Comparison of ENCODE assay signal across 17 cellular contexts in genomic region chr3:48811524-48811923, GRCh38. TPM values are rescaled to one million over a fixed set of nuclear protein-coding genes. Genes with fewer than 3 reads are reported as not detected.
DNase-seq lines count a peak whose midpoint lies in the region; ATAC-seq and TF ChIP-seq lines count a peak whose summit lies in the region.
"Had no signal": no experiment of that assay in that cellular context is flagged by ENCODE, and none has a peak within 500 bp of the region (broad histone marks: within the 10 kb centered on the region; RNA-seq: fewer than 3 reads in every experiment).

No MANE protein-coding gene starts in this region.

- CTCF ChIA-PET in HEK293 (lab: Yijun Ruan, JAX): no interaction called here

- peak overlapping the region; percentile 77 for H3K27ac ChIP-seq in CD4-positive, CD25-positive, alpha-beta regulatory T cell (ENCODE audit: insufficient read depth, low read length, poor library complexity, severe bottlenecking)
- H3K27ac ChIP-seq in HEK293 (ENCODE audit: extremely low read depth, low read depth, low read length): no peak overlapping the region
- H3K27ac ChIP-seq: GM23248, right atrium auricular region, thyroid gland had no signal

- H3K36me3 Mint-ChIP-seq in CD4-positive, CD25-positive, alpha-beta regulatory T cell: peaks cover 16% of the 10 kb centered on the region
- no peaks in the 10 kb centered on the region for H3K36me3 Mint-ChIP-seq in activated T-helper 17 cell treated with anti-CD3 and anti-CD28 coated beads, Interleukin-2, amount 50 U/mL, for 72 hours (ENCODE audit: low read depth)
- no peaks in the 10 kb centered on the region for H3K36me3 Mint-ChIP-seq in natural killer cell

- peak overlapping the region in 3 of 4 donors; percentile 29 to 46 (median 43) for H3K4me3 Mint-ChIP-seq in CD4-positive, CD25-positive, alpha-beta regulatory T cell
- peak overlapping the region; percentile 80 for H3K4me3 Mint-ChIP-seq in activated T-helper 17 cell treated with anti-CD3 and anti-CD28 coated beads, Interleukin-2, amount 50 U/mL, for 72 hours
- H3K4me3 Mint-ChIP-seq in natural killer cell: peak overlapping the region; percentile 65

- H3K4me1 Mint-ChIP-seq in CD4-positive, CD25-positive, alpha-beta regulatory T cell: peaks cover 12 to 48% (median 29%) of the 10 kb centered on the region in 4 donors
- peaks cover 6% of the 10 kb centered on the region for H3K4me1 Mint-ChIP-seq in activated T-helper 17 cell treated with anti-CD3 and anti-CD28 coated beads, Interleukin-2, amount 50 U/mL, for 72 hours
- peaks cover 28 to 31% of the 10 kb centered on the region in 2 donors for H3K4me1 Mint-ChIP-seq in natural killer cell

- H3K27ac Mint-ChIP-seq in CD4-positive, CD25-positive, alpha-beta regulatory T cell: peak overlapping the region; percentile 33 to 94 (median 92)
- H3K27ac Mint-ChIP-seq in activated T-helper 17 cell treated with anti-CD3 and anti-CD28 coated beads, Interleukin-2, amount 50 U/mL, for 72 hours: peak overlapping the region; percentile 87
- H3K27ac Mint-ChIP-seq in natural killer cell: peak overlapping the region; percentile 90 to 95

- intact Hi-C loops in natural killer cell (cut with micrococcal nuclease): no loop called here

- H3K4me1 ChIP-seq in CD4-positive, CD25-positive, alpha-beta regulatory T cell (ENCODE audit: control insufficient read depth, insufficient read depth, low read length, poor library complexity, severe bottlenecking): peaks cover 8% of the 10 kb centered on the region
- H3K4me1 ChIP-seq in HEK293 (ENCODE audit: control insufficient read depth, insufficient read depth, low read length): no peaks in the 10 kb centered on the region
- H3K4me1 ChIP-seq: right atrium auricular region, thyroid gland had no signal

- H3K4me3 ChIP-seq in CD4-positive, CD25-positive, alpha-beta regulatory T cell (ENCODE audit: low read depth, low read length): peak overlapping the region; percentile 44
- H3K4me3 ChIP-seq in HEK293 (ENCODE audit: low read depth, low read length): no peak overlapping the region
- H3K4me3 ChIP-seq: GM23248, mucosa of descending colon, right atrium auricular region, thyroid gland had no signal

- ATAC-seq in CD4-positive, CD25-positive, alpha-beta regulatory T cell (ENCODE audit: low read depth in 2 of 2): no peak
- no peak for ATAC-seq in activated T-helper 17 cell treated with anti-CD3 and anti-CD28 coated beads, Interleukin-2, amount 50 U/mL, for 72 hours (replicated peaks)
- ATAC-seq in natural killer cell (no peak), HG03457 (IDR thresholded peaks at IDR 0.05; ENCODE audit: unreplicated experiment) (no peak)
- no peak for ATAC-seq in activated CD4-positive, CD25-positive, alpha-beta regulatory T cell treated with anti-CD3 and anti-CD28 coated beads, Interleukin-2, amount 50 U/mL, for 24 hours
- ATAC-seq: HepG2, left lobe of liver had no signal

- H3K36me3 ChIP-seq in CD4-positive, CD25-positive, alpha-beta regulatory T cell (ENCODE audit: control insufficient read depth, insufficient read depth, low read length): no peaks in the 10 kb centered on the region
- no peaks in the 10 kb centered on the region for H3K36me3 ChIP-seq in HEK293 (ENCODE audit: control insufficient read depth in 2 of 2, insufficient read depth in 1 of 2, low read length in 2 of 2)
- H3K36me3 ChIP-seq: right atrium auricular region, thyroid gland had no signal

- no peak for DNase-seq in CD4-positive, CD25-positive, alpha-beta regulatory T cell
- DNase-seq in natural killer cell (no peak), GM03348 (ENCODE audit: low spot score) (no peak)
- DNase-seq: activated effector memory CD4-positive, alpha-beta T cell treated with Interleukin-2 at 50 U/mL for 16 hours; GM23248; NCI-H524 treated with DMSO at 0.1 percent for 48 hours; occipital lobe; stimulated activated CD4-positive, alpha-beta T cell treated with anti-CD3 and anti-CD28 coated beads, Interleukin-15, amount 100 ng/mL, for 24 hours; thyroid gland had no signal

- peaks cover 0 to 5% of the 10 kb centered on the region in 2 experiments for H3K9me3 ChIP-seq in CD4-positive, CD25-positive, alpha-beta regulatory T cell (ENCODE audit: control insufficient read depth in 2 of 2, low read length in 2 of 2)
- H3K9me3 ChIP-seq in HEK293 (ENCODE audit: control insufficient read depth, insufficient read depth, low read depth, low read length): no peaks in the 10 kb centered on the region
- H3K9me3 ChIP-seq: mucosa of descending colon, right atrium auricular region, thyroid gland had no signal

- peaks cover 0 to 12% (median 3%) of the 10 kb centered on the region in 7 donors for H3K9me3 Mint-ChIP-seq in CD4-positive, CD25-positive, alpha-beta regulatory T cell
- H3K9me3 Mint-ChIP-seq in activated T-helper 17 cell treated with anti-CD3 and anti-CD28 coated beads, Interleukin-2, amount 50 U/mL, for 72 hours: no peaks in the 10 kb centered on the region
- peaks cover 2% of the 10 kb centered on the region in 2 donors for H3K9me3 Mint-ChIP-seq in natural killer cell

- H3K27me3 ChIP-seq in CD4-positive, CD25-positive, alpha-beta regulatory T cell (ENCODE audit: control insufficient read depth, insufficient read depth, low read length): no peaks in the 10 kb centered on the region
- H3K27me3 ChIP-seq: right atrium auricular region, thyroid gland had no signal

- H3K27me3 Mint-ChIP-seq in CD4-positive, CD25-positive, alpha-beta regulatory T cell: no peaks in the 10 kb centered on the region
- H3K27me3 Mint-ChIP-seq in activated T-helper 17 cell treated with anti-CD3 and anti-CD28 coated beads, Interleukin-2, amount 50 U/mL, for 72 hours: no peaks in the 10 kb centered on the region
- no peaks in the 10 kb centered on the region for H3K27me3 Mint-ChIP-seq in natural killer cell (ENCODE audit: low read depth in 2 of 2)

- TF ChIP-seq CTCF in HEK293 (tag by site-specific recombination; IDR thresholded peaks at IDR 0.05) (no peak), natural killer cell (IDR thresholded peaks at IDR 0.05) (no peak)

- POLR2A ChIA-PET in HEK293 (lab: Yijun Ruan, JAX): no interaction called here

TF ChIP-seq in HEK293, 187 proteins besides CTCF, POLR2A, EP300 and RAD21:
- TF ChIP-seq ZFP41 (tag by site-specific recombination; IDR thresholded peaks at IDR 0.05; ENCODE audit: borderline replicate concordance) (no peak), SP7 (tag by site-specific recombination; IDR thresholded peaks at IDR 0.05) (peak; percentile 78)

RNA-seq across cellular contexts. Expression of gene PRKAR2A, which starts 36.1 kb away (rescaled TPM):
- 29.3 TPM for total RNA-seq in CD4-positive, CD25-positive, alpha-beta regulatory T cell
- polyA plus RNA-seq in CD4-positive, CD25-positive, alpha-beta regulatory T cell: 10 to 100 TPM; 13.4 to 15.3 (median 14.3) TPM
- 10 to 100 TPM; 23.1 to 44.5 TPM for total RNA-seq in activated T-helper 17 cell treated with anti-CD3 and anti-CD28 coated beads, Interleukin-2, amount 50 U/mL, for 72 hours
- total RNA-seq in natural killer cell: 10 to 100 TPM; 40.5 to 43.5 (median 42.7) TPM
